In genomic region chr18:21575656-21576055, GRCh38 we compare ENCODE assay signal across 18 cellular contexts.
"Had no signal": no experiment of that assay in that cellular context is flagged by ENCODE, and none has a peak within 500 bp of the region (broad histone marks: within the 10 kb centered on the region; RNA-seq: fewer than 3 reads in every experiment).

No MANE protein-coding gene starts in this region.

- DNase-seq: hippocampal formation; kidney; left colon; left lung; lower lobe of right lung; mesendoderm; naive B cell; ovary; right lobe of liver; stimulated activated CD4-positive, alpha-beta T cell treated with anti-CD3 and anti-CD28 coated beads, Interleukin-2, amount 100 ng/mL, for 24 hours; stimulated activated CD4-positive, alpha-beta T cell treated with anti-CD3 and anti-CD28 coated beads, Interleukin-4, amount 100 ng/mL, for 1 hour; stimulated activated naive B cell treated with anti-CD40 and anti-IgM and Interleukin-4, amounts not matched to agents 10 μg/mL and 1 μg/mL and 100 μg/mL, for 72 hours; stimulated activated naive CD8-positive, alpha-beta T cell treated with anti-CD3 and anti-CD28 coated beads, Interleukin-15, Interleukin-2, amounts not matched to agents 100 U/mL and 50 U/mL, for 24 hours; stomach; testis; thyroid gland; transverse colon; upper lobe of left lung had no signal
